13 cellular contexts compared by ENCODE assay signal in the genomic region with DNA sequence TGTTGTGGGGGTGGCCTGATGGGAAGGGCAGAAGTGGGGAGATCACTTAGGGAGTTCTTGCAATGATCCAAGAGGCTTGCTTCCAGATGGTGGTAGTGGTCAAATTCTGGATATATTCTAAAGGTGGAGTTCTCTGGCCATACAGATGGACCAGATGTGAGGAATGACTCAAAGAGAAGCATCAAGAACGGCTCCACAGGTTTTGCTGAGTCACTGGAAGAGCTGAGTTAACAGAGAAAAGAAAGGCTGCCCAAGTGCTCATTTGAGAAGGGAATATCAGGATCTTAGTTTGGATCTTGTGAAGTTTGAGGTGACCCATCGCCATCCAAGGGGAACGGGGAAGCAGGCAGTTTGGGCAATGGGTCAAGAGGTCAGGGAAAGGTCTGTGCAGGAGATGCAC.
A peak's percentile ranks its signal among the peaks of the same experiment; 100 is the strongest.
DNase-seq lines count a peak whose midpoint lies in the region; ATAC-seq, FAIRE-seq and TF ChIP-seq lines count a peak whose summit lies in the region.
"Had no signal": no experiment of that assay in that cellular context is flagged by ENCODE, and none has a peak within 500 bp of the region (broad histone marks: within the 10 kb centered on the region; RNA-seq: fewer than 3 reads in every experiment).

No MANE protein-coding gene starts in this region.

- H4K20me1 ChIP-seq in KMS-11 (ENCODE audit: insufficient read depth) (no peaks in the 10 kb centered on the region), astrocyte (ENCODE audit: insufficient read depth, low read length) (no peaks in the 10 kb centered on the region)
- H4K20me1 ChIP-seq: BLaER1 treated with 17β-estradiol and CSF1 and Interleukin-3, amounts not matched to agents 10 nM and 100 nM had no signal

- H2BK120ac ChIP-seq in mesenchymal stem cell (ENCODE audit: low read depth, low read length) = no peak overlapping the region

- no peak for FAIRE-seq in astrocyte (lab: Jason Lieb, UNC)
- FAIRE-seq: GM12891 had no signal

- H3K79me2 ChIP-seq in KMS-11 (ENCODE audit: insufficient read depth, low read depth) (no peaks in the 10 kb centered on the region), astrocyte (ENCODE audit: insufficient read depth, low read length) (no peaks in the 10 kb centered on the region)

- H3K4me2 ChIP-seq in KMS-11 (no peak overlapping the region), astrocyte (ENCODE audit: low read length) (no peak overlapping the region), mesenchymal stem cell (ENCODE audit: low read length, poor library complexity, severe bottlenecking) (no peak overlapping the region)
- H3K4me2 ChIP-seq: BLaER1 treated with 17β-estradiol and CSF1 and Interleukin-3, amounts not matched to agents 10 nM and 100 nM had no signal

- no peaks in the 10 kb centered on the region for H3K9me3 Mint-ChIP-seq in astrocyte (ENCODE audit: unreplicated experiment)
- H3K9me3 Mint-ChIP-seq in stimulated activated memory B cell treated with anti-CD40 and anti-IgM and Interleukin-4, amounts not matched to agents 10 μg/mL and 1 μg/mL and 100 μg/mL, for 72 hours = no peaks in the 10 kb centered on the region
- no peaks in the 10 kb centered on the region for H3K9me3 Mint-ChIP-seq in naive thymus-derived CD8-positive, alpha-beta T cell

- no peak overlapping the region for H3K14ac ChIP-seq in mesenchymal stem cell (ENCODE audit: low read length in 2 of 2)

- no peak overlapping the region for H2BK12ac ChIP-seq in mesenchymal stem cell (ENCODE audit: low read length in 2 of 2)

- no peaks in the 10 kb centered on the region for H3K27me3 ChIP-seq in KMS-11 (ENCODE audit: insufficient read depth, low read depth)
- H3K27me3 ChIP-seq in astrocyte (ENCODE audit: insufficient read depth, low read length) = peaks cover 6% of the 10 kb centered on the region
- peaks cover 17 to 28% of the 10 kb centered on the region in 2 experiments for H3K27me3 ChIP-seq in mesenchymal stem cell (ENCODE audit: control insufficient read depth in 1 of 2, insufficient read depth in 1 of 2, low read length in 2 of 2)
- H3K27me3 ChIP-seq: BLaER1 treated with 17β-estradiol and CSF1 and Interleukin-3, amounts not matched to agents 10 nM and 100 nM had no signal

- no peaks in the 10 kb centered on the region for H3K36me3 Mint-ChIP-seq in astrocyte (ENCODE audit: low read depth, unreplicated experiment)
- no peaks in the 10 kb centered on the region for H3K36me3 Mint-ChIP-seq in stimulated activated memory B cell treated with anti-CD40 and anti-IgM and Interleukin-4, amounts not matched to agents 10 μg/mL and 1 μg/mL and 100 μg/mL, for 72 hours
- H3K36me3 Mint-ChIP-seq in naive thymus-derived CD8-positive, alpha-beta T cell = no peaks in the 10 kb centered on the region

- DNase-seq in HCEC 1CT (peak; percentile 3), astrocyte (ENCODE audit: low read depth) (no peak), mesenchymal stem cell (peak; percentile 6)
- no peak for DNase-seq in naive thymus-derived CD8-positive, alpha-beta T cell
- DNase-seq: DMS153, NCI-H1436 treated with DMSO at 0.1 percent for 48 hours, NCI-H2081, NCI-H524 had no signal

- no peaks in the 10 kb centered on the region for H3K36me3 ChIP-seq in KMS-11 (ENCODE audit: insufficient read depth)
- no peaks in the 10 kb centered on the region for H3K36me3 ChIP-seq in astrocyte (ENCODE audit: insufficient read depth, low read length)
- no peaks in the 10 kb centered on the region for H3K36me3 ChIP-seq in mesenchymal stem cell (ENCODE audit: control insufficient read depth in 1 of 2, insufficient read depth in 2 of 2, low read depth in 1 of 2, low read length in 2 of 2)
- H3K36me3 ChIP-seq: BLaER1 treated with 17β-estradiol and CSF1 and Interleukin-3, amounts not matched to agents 10 nM and 100 nM had no signal

- H3K9me3 ChIP-seq in astrocyte (ENCODE audit: insufficient read depth, low read depth, low read length) (peaks cover 3% of the 10 kb centered on the region), mesenchymal stem cell (ENCODE audit: control insufficient read depth, low read length) (no peaks in the 10 kb centered on the region)
- H3K9me3 ChIP-seq: BLaER1 treated with 17β-estradiol and CSF1 and Interleukin-3, amounts not matched to agents 10 nM and 100 nM had no signal

- TF ChIP-seq CTCF in KMS-11 (conservative IDR thresholded peaks at IDR 0.05; ENCODE audit: low read depth, low read length) (no peak), astrocyte (IDR thresholded peaks at IDR 0.05; ENCODE audit: insufficient read depth, low read depth, low read length) (no peak)

- WGBS in mesenchymal stem cell = 62% methylated on average over 3 of the region's 3 CpGs

- no peaks in the 10 kb centered on the region for H3K79me1 ChIP-seq in mesenchymal stem cell (replicated peaks; ENCODE audit: low read length, poor library complexity, severe bottlenecking)

- H3K27me3 Mint-ChIP-seq in astrocyte (ENCODE audit: low read depth, unreplicated experiment) = peaks cover 6% of the 10 kb centered on the region
- H3K27me3 Mint-ChIP-seq in stimulated activated memory B cell treated with anti-CD40 and anti-IgM and Interleukin-4, amounts not matched to agents 10 μg/mL and 1 μg/mL and 100 μg/mL, for 72 hours = no peaks in the 10 kb centered on the region
- peaks cover 3 to 14% (median 5%) of the 10 kb centered on the region in 5 donors for H3K27me3 Mint-ChIP-seq in naive thymus-derived CD8-positive, alpha-beta T cell

- H4K8ac ChIP-seq in mesenchymal stem cell (ENCODE audit: low read length) = no peak overlapping the region

- no peak overlapping the region for H3K27ac Mint-ChIP-seq in astrocyte (ENCODE audit: unreplicated experiment)
- H3K27ac Mint-ChIP-seq in stimulated activated memory B cell treated with anti-CD40 and anti-IgM and Interleukin-4, amounts not matched to agents 10 μg/mL and 1 μg/mL and 100 μg/mL, for 72 hours = no peak overlapping the region
- no peak overlapping the region for H3K27ac Mint-ChIP-seq in naive thymus-derived CD8-positive, alpha-beta T cell

- POLR2A ChIA-PET in naive thymus-derived CD8-positive, alpha-beta T cell (lab: Charles Lee) = no interaction called here

- no peak for ATAC-seq in GM18867 (IDR thresholded peaks at IDR 0.05; ENCODE audit: unreplicated experiment)
- no peak for ATAC-seq in stimulated activated memory B cell treated with anti-CD40 and anti-IgM and Interleukin-4, amounts not matched to agents 10 μg/mL and 1 μg/mL and 100 μg/mL, for 72 hours
- ATAC-seq in naive thymus-derived CD8-positive, alpha-beta T cell = no peak

- no peak overlapping the region for H3K27ac ChIP-seq in KMS-11
- no peak overlapping the region for H3K27ac ChIP-seq in astrocyte (ENCODE audit: low read depth, low read length)
- H3K27ac ChIP-seq in mesenchymal stem cell (ENCODE audit: low read length, poor library complexity, severe bottlenecking) = no peak overlapping the region
- H3K27ac ChIP-seq: BLaER1 treated with 17β-estradiol and CSF1 and Interleukin-3, amounts not matched to agents 10 nM and 100 nM had no signal

- H3K23ac ChIP-seq in mesenchymal stem cell (ENCODE audit: low read length in 2 of 2) = no peak overlapping the region

- no peak overlapping the region for H3K9ac ChIP-seq in KMS-11
- H3K9ac ChIP-seq in astrocyte (ENCODE audit: low read length) = peak overlapping the region; percentile 2
- H3K9ac ChIP-seq in mesenchymal stem cell (ENCODE audit: low read length) = no peak overlapping the region
- H3K9ac ChIP-seq: BLaER1 treated with 17β-estradiol and CSF1 and Interleukin-3, amounts not matched to agents 10 nM and 100 nM had no signal

- H3K4me3 ChIP-seq in KMS-11 (IDR thresholded peaks at IDR 0.05; ENCODE audit: insufficient read depth, low read depth, low read length) = no peak overlapping the region
- no peak overlapping the region for H3K4me3 ChIP-seq in astrocyte (ENCODE audit: insufficient read depth, low read depth, low read length)
- H3K4me3 ChIP-seq in mesenchymal stem cell (ENCODE audit: insufficient read depth in 1 of 2, low read depth in 1 of 2, low read length in 2 of 2) = no peak overlapping the region
- H3K4me3 ChIP-seq: BLaER1 treated with 17β-estradiol and CSF1 and Interleukin-3, amounts not matched to agents 10 nM and 100 nM had no signal

- no peak overlapping the region for H2AK5ac ChIP-seq in mesenchymal stem cell (ENCODE audit: low read length, severe bottlenecking)

- H2AFZ ChIP-seq in KMS-11 (ENCODE audit: low read depth) (peak overlapping the region; percentile 2; the same call in 1 of the 2 replicates), astrocyte (ENCODE audit: low read depth, low read length) (no peak overlapping the region), mesenchymal stem cell (ENCODE audit: low read depth, low read length) (no peak overlapping the region)

- H3K18ac ChIP-seq in mesenchymal stem cell (ENCODE audit: low read depth in 1 of 2, low read length in 2 of 2) = no peak overlapping the region

- H2BK5ac ChIP-seq in mesenchymal stem cell (ENCODE audit: low read depth, low read length, poor library complexity, severe bottlenecking) = no peak overlapping the region

- H3K4me1 Mint-ChIP-seq in astrocyte (ENCODE audit: low read depth, unreplicated experiment) = peaks cover 12% of the 10 kb centered on the region
- no peaks in the 10 kb centered on the region for H3K4me1 Mint-ChIP-seq in stimulated activated memory B cell treated with anti-CD40 and anti-IgM and Interleukin-4, amounts not matched to agents 10 μg/mL and 1 μg/mL and 100 μg/mL, for 72 hours
- peaks cover 0 to 2% (median under 1%) of the 10 kb centered on the region in 4 donors for H3K4me1 Mint-ChIP-seq in naive thymus-derived CD8-positive, alpha-beta T cell

- H4K91ac ChIP-seq in mesenchymal stem cell (ENCODE audit: low read length) = no peak overlapping the region

- H3K4me3 Mint-ChIP-seq in astrocyte (ENCODE audit: unreplicated experiment) = no peak overlapping the region
- H3K4me3 Mint-ChIP-seq in stimulated activated memory B cell treated with anti-CD40 and anti-IgM and Interleukin-4, amounts not matched to agents 10 μg/mL and 1 μg/mL and 100 μg/mL, for 72 hours = no peak overlapping the region
- H3K4me3 Mint-ChIP-seq in naive thymus-derived CD8-positive, alpha-beta T cell = no peak overlapping the region

- peaks cover 8% of the 10 kb centered on the region for H3K4me1 ChIP-seq in KMS-11 (ENCODE audit: low read depth, poor library complexity, severe bottlenecking)
- no peaks in the 10 kb centered on the region for H3K4me1 ChIP-seq in astrocyte (ENCODE audit: insufficient read depth, low read length)
- peaks cover 9% of the 10 kb centered on the region for H3K4me1 ChIP-seq in mesenchymal stem cell (ENCODE audit: control insufficient read depth, insufficient read depth, low read depth, low read length)
- H3K4me1 ChIP-seq: BLaER1 treated with 17β-estradiol and CSF1 and Interleukin-3, amounts not matched to agents 10 nM and 100 nM had no signal

- no peak overlapping the region for H3K4ac ChIP-seq in mesenchymal stem cell (ENCODE audit: low read depth in 1 of 2, low read length in 2 of 2)

- no peak overlapping the region for H2BK15ac ChIP-seq in mesenchymal stem cell (ENCODE audit: low read depth, poor library complexity, severe bottlenecking)

Comparison
In these comparisons a context has a peak if more than half of its experiments do, and no peak if none do; other contexts are left out.
1. DNase-seq: peak in HCEC 1CT (single experiment) and mesenchymal stem cell (single experiment); none in astrocyte (single experiment) and naive thymus-derived CD8-positive, alpha-beta T cell (0 of 10).